8 cellular contexts compared by ENCODE assay signal in genomic region chr1:45205910-45206721, GRCh38.
DNase-seq lines count a peak whose midpoint lies in the region; ATAC-seq lines count a peak whose summit lies in the region.

TSS of gene ZSWIM5 (minus strand) at chr1:45206605. CDS start at chr1:45206350, 255 bp downstream.

- peak within 1 kb of the TSS; percentile 56 for H3K27ac Mint-ChIP-seq in memory B cell

- peak; percentile 88 for DNase-seq in NCI-H2227 treated with DMSO at 0.1 percent for 48 hours (lab: John Stamatoyannopoulos, UW)
- peak; percentile 22 to 27 for DNase-seq in activated CD8-positive, alpha-beta memory T cell treated with anti-CD3 and anti-CD28 coated beads for 4 hours (ENCODE audit: low read depth in 2 of 2)
- DNase-seq in effector memory CD4-positive, alpha-beta T cell, result peak; percentile 51 to 60 (median 53)
- peak; percentile 48 to 67 for DNase-seq in memory B cell (ENCODE audit: low spot score in 2 of 2)
- DNase-seq in stimulated activated CD4-positive, alpha-beta T cell treated with anti-CD3 and anti-CD28 coated beads, TNF-alpha, amount 100 ng/mL, for 48 hours (ENCODE audit: low read depth in 3 of 3), result peak; percentile 31 to 52 (median 42)

- no peaks in the 10 kb centered on the region for H3K36me3 ChIP-seq in effector memory CD4-positive, alpha-beta T cell (ENCODE audit: control insufficient read depth, insufficient read depth, low read length)

- peaks cover 14% of the 10 kb centered on the region for H3K4me1 Mint-ChIP-seq in memory B cell

- no peaks in the 10 kb centered on the region for H3K9me3 Mint-ChIP-seq in memory B cell

- H3K4me1 ChIP-seq in effector memory CD4-positive, alpha-beta T cell (ENCODE audit: control insufficient read depth, insufficient read depth, low read length, poor library complexity, severe bottlenecking), result peaks cover 8% of the 10 kb centered on the region

- H3K4me3 Mint-ChIP-seq in memory B cell, result peak within 1 kb of the TSS; percentile 86

- no peaks in the 10 kb centered on the region for H3K27me3 ChIP-seq in effector memory CD4-positive, alpha-beta T cell (replicated peaks; ENCODE audit: control insufficient read depth, insufficient read depth, low read length, poor library complexity, severe bottlenecking)

- H3K36me3 Mint-ChIP-seq in memory B cell, result no peaks in the 10 kb centered on the region

- H3K4me3 ChIP-seq in GM08714 (ENCODE audit: low read length), result peak within 1 kb of the TSS; percentile 85
- peak within 1 kb of the TSS; percentile 89 for H3K4me3 ChIP-seq in effector memory CD4-positive, alpha-beta T cell (ENCODE audit: insufficient read depth, low read depth, low read length, poor library complexity, severe bottlenecking)

- H3K9me3 ChIP-seq in effector memory CD4-positive, alpha-beta T cell (ENCODE audit: control insufficient read depth, low read length), result no peaks in the 10 kb centered on the region

- peak within 1 kb of the TSS; percentile 45 for H3K27ac ChIP-seq in effector memory CD4-positive, alpha-beta T cell (ENCODE audit: insufficient read depth, low read length, poor library complexity, severe bottlenecking)

- ATAC-seq in HG02642 (IDR thresholded peaks at IDR 0.05; ENCODE audit: poor library complexity, unreplicated experiment) (peak; percentile 71), memory B cell (ENCODE audit: low read depth) (peak; percentile 80), HG03097 (IDR thresholded peaks at IDR 0.05; ENCODE audit: low FRiP score, unreplicated experiment) (no peak)

- H3K27me3 Mint-ChIP-seq in memory B cell, result peaks cover 4% of the 10 kb centered on the region

Comparison
In these comparisons a context has a peak if more than half of its experiments do, and no peak if none do; other contexts are left out.
1. DNase-seq: peak in every context shown above with its lines; median percentile 88 in NCI-H2227 treated with DMSO at 0.1 percent for 48 hours; 58 in memory B cell; 53 in effector memory CD4-positive, alpha-beta T cell; 42 in stimulated activated CD4-positive, alpha-beta T cell treated with anti-CD3 and anti-CD28 coated beads, TNF-alpha, amount 100 ng/mL, for 48 hours; 24 in activated CD8-positive, alpha-beta memory T cell treated with anti-CD3 and anti-CD28 coated beads for 4 hours.